Comparison of ENCODE assay signal across 8 cellular contexts in the genomic region with DNA sequence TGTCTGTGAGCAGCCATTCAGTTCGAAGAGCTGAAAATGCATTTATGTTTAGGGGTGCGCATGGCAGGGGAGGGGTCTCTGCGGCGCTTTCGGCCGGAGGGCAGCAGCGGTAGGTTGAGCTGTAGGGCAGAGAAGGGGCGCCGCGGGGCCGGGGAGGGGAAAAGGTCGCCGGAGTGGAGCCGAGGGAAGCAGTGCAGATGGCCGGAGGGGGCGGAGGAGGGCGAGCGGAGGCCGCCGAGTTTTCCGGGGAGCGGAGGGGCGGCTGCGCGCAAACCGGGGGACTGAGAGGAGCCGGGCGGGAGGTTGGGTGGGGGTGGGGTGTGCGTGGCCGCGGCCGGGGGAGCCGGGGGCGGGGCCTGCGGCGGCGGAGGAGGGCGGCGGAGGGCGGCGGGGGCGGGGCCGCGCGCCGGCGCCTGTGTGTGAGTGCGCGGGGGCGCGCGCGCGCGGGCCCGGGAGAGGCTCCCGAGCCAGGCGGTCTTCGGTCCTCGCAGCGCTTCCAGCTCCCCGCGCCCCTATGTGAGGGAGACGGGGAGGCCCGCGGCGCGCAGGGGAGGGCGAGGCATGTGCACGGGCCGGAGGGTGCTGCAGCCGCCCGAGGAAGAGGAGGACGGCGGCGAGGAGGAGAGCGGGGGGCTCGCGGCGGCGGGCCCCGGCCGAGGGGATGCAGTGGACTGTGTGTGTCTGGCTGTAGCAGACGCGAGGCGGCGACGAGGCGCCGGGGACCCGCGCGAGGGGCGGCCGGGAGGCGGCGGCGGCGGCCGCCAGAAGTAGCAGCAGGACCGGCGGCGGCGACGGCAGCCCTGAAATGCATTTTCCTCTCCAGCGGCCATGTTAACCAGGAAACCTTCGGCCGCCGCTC. TPM values are rescaled to one million over a fixed set of nuclear protein-coding genes. Genes with fewer than 3 reads are reported as not detected.
DNase-seq lines count a peak whose midpoint lies in the region; TF ChIP-seq lines count a peak whose summit lies in the region.

DYRK2 (plus strand) TSS at position 440 of the 859 bp plus-strand sequence; CDS start at position 829, 389 bp downstream.

- H3K4me2 ChIP-seq in GM23248 (ENCODE audit: unreplicated experiment): peak within 1 kb of the TSS; percentile 97

- H3K27ac ChIP-seq in GM23248 (peak within 1 kb of the TSS; percentile 81), left ventricle myocardium inferior (replicated peaks) (peak within 1 kb of the TSS; percentile 99), prostate gland (peak within 1 kb of the TSS; percentile 87 to 90), uterus (peak within 1 kb of the TSS; percentile 97)

- H3K9ac ChIP-seq in GM23248: peak within 1 kb of the TSS; percentile 96

- H3K9me3 ChIP-seq in GM23248 (ENCODE audit: low read depth) (no peaks in the 10 kb centered on the region), left ventricle myocardium inferior (replicated peaks) (no peaks in the 10 kb centered on the region), prostate gland (no peaks in the 10 kb centered on the region), uterus (no peaks in the 10 kb centered on the region)

- TF ChIP-seq CTCF in left ventricle myocardium inferior (IDR thresholded peaks at IDR 0.05; ENCODE audit: borderline replicate concordance) (peak; percentile 45), prostate gland (IDR thresholded peaks at IDR 0.05) (peak in 2 of 4 experiments; percentile 15 to 18), uterus (IDR thresholded peaks at IDR 0.05) (peak in 3 of 4 experiments; percentile 7 to 26 (median 9))

- TF ChIP-seq POLR2A in prostate gland (IDR thresholded peaks at IDR 0.05): peak; percentile 86
- TF ChIP-seq POLR2A in uterus (IDR thresholded peaks at IDR 0.05): peak; percentile 83 to 87

- no peaks in the 10 kb centered on the region for H3K9me2 ChIP-seq in GM23248 (ENCODE audit: insufficient read depth)

- 1% methylated on average over 22 to 81 of the region's 109 CpGs for WGBS in GM23248 (ENCODE audit: low coverage in 1 of 2, low lambda C conversion rate in 2 of 2, missing lambda C conversion rate in 2 of 2), 2 experiments
- under 1% methylated on average over 74 of the region's 109 CpGs for WGBS in prostate gland

- peaks cover 5% of the 10 kb centered on the region; the same call in 1 of the 2 replicates for H4K20me1 ChIP-seq in GM23248 (ENCODE audit: insufficient read depth)

- H3K4me1 ChIP-seq in GM23248 (ENCODE audit: insufficient read depth): peaks cover 30% of the 10 kb centered on the region
- peaks cover 61% of the 10 kb centered on the region for H3K4me1 ChIP-seq in left ventricle myocardium inferior
- H3K4me1 ChIP-seq in prostate gland (replicated peaks): peaks cover 3% of the 10 kb centered on the region
- H3K4me1 ChIP-seq in uterus: no peaks in the 10 kb centered on the region

- H2AFZ ChIP-seq in GM23248: peak within 1 kb of the TSS; percentile 83

- H3K36me3 ChIP-seq in GM23248 (ENCODE audit: low read depth): no peaks in the 10 kb centered on the region
- H3K36me3 ChIP-seq in left ventricle myocardium inferior: no peaks in the 10 kb centered on the region
- no peaks in the 10 kb centered on the region for H3K36me3 ChIP-seq in prostate gland
- H3K36me3 ChIP-seq in uterus: no peaks in the 10 kb centered on the region

- intact Hi-C loops in left ventricle myocardium inferior (cut with micrococcal nuclease) (no loop called here), prostate gland (cut with DNase I) (loop anchor here (2.0 to 10.0 kb wide), 5 partner anchors 206 to 389 kb away; no protein-coding TSS in a partner anchor), uterus (cut with DNase I; ENCODE audit: low total_unique reads) (loop anchor here (5.0 to 10.0 kb wide), 2 partner anchors 179 to 296 kb away; no protein-coding TSS in a partner anchor)

- in situ Hi-C loops in GM23248 (cut with MboI): no loop called here

- DNase-seq in GM03348 (ENCODE audit: low spot score) (peak; percentile 95), GM23248 (peak; percentile 89), LoVo (ENCODE audit: low spot score) (peak; percentile 86), T follicular helper cell (ENCODE audit: low read depth) (peak; percentile 68), amniotic epithelial cell (ENCODE audit: low read depth) (peak; percentile 72), left ventricle myocardium inferior (peak; percentile 87), prostate gland (ENCODE audit: low spot score) (peak; percentile 75), uterus (peak; percentile 74 to 79)

- peaks cover 49% of the 10 kb centered on the region for H3K79me2 ChIP-seq in GM23248 (ENCODE audit: insufficient read depth)

- peak within 1 kb of the TSS; percentile 88 for H3K4me3 ChIP-seq in GM23248
- peak within 1 kb of the TSS; percentile 94 for H3K4me3 ChIP-seq in left ventricle myocardium inferior
- H3K4me3 ChIP-seq in prostate gland: peak within 1 kb of the TSS; percentile 86 to 98
- peak within 1 kb of the TSS; percentile 94 to 98 for H3K4me3 ChIP-seq in uterus

- peaks cover 34% of the 10 kb centered on the region for H3F3A ChIP-seq in GM23248 (ENCODE audit: insufficient read depth)

- no peaks in the 10 kb centered on the region for H3K27me3 ChIP-seq in GM23248 (replicated peaks; ENCODE audit: insufficient read depth)
- no peaks in the 10 kb centered on the region for H3K27me3 ChIP-seq in left ventricle myocardium inferior (ENCODE audit: low read depth)
- H3K27me3 ChIP-seq in prostate gland (replicated peaks; ENCODE audit: insufficient read depth): no peaks in the 10 kb centered on the region
- H3K27me3 ChIP-seq in uterus: no peaks in the 10 kb centered on the region

RNA-seq across cellular contexts. Expression of gene DYRK2, which starts in this region (rescaled TPM):
- 20.3 and 25.4 TPM in 2 replicates for total RNA-seq in GM23248 (2014; rRNA removed; shearing (Covaris generic))
- polyA plus RNA-seq in GM23248 (2016; fragmentation: Nextera tagmentation; extraction: Ambion mirVana): 7.4 and 8.2 TPM in 2 replicates
- total RNA-seq in left ventricle myocardium inferior (42.6 TPM), prostate gland (10 to 100 TPM; 16.7 to 31.9 TPM), uterus (10 to 100 TPM; 21.5 to 59.7 (median 34.7) TPM)

Comparison
In these comparisons a context has a peak if more than half of its experiments do, and no peak if none do; other contexts are left out.
1. Peak in every context shown above with its lines: DNase-seq, H3K4me3 ChIP-seq and H3K27ac ChIP-seq.